ENCODE assay signal across 1 cellular context in the genomic region with DNA sequence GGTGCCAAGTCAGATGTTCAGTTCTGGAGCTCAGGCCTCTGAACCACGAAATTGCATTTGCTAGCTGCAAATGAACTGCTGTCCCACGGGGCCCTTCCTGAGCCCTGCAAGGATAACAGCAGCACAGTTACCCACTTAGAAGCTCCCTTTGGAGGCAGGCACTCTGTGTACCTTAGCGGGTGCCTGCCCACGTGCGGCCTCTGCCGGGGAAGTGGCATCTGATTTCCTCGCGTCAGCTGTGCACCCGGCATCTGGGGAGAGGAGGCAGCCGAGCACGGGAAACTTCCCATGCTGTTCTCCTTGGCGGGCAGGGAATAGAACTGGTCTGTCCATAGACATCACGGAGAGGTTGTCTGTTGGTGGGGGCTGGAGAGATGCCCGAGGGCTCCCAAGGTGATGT.
TF ChIP-seq lines count a peak whose summit lies in the region.

No MANE protein-coding gene starts in this region.

TF ChIP-seq in HepG2, 621 proteins besides CTCF, POLR2A, EP300 and RAD21 (continued from another document):
- TF ChIP-seq MED1 (CRISPR knock-in tag; IDR thresholded peaks at IDR 0.05) (no peak), ZNF432 (CRISPR knock-in tag; IDR thresholded peaks at IDR 0.05; ENCODE audit: borderline replicate concordance) (no peak), ZNF75D (CRISPR knock-in tag; IDR thresholded peaks at IDR 0.05; ENCODE audit: borderline replicate concordance) (no peak), NCOA1 (CRISPR knock-in tag; IDR thresholded peaks at IDR 0.05) (no peak)
- TF ChIP-seq, protein P1, sequence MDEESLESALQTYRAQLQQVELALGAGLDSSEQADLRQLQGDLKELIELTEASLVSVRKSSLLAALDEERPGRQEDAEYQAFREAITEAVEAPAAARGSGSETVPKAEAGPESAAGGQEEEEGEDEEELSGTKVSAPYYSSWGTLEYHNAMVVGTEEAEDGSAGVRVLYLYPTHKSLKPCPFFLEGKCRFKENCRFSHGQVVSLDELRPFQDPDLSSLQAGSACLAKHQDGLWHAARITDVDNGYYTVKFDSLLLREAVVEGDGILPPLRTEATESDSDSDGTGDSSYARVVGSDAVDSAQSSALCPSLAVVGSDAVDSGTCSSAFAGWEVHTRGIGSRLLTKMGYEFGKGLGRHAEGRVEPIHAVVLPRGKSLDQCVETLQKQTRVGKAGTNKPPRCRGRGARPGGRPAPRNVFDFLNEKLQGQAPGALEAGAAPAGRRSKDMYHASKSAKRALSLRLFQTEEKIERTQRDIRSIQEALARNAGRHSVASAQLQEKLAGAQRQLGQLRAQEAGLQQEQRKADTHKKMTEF (CRISPR knock-in tag; IDR thresholded peaks at IDR 0.05), result no peak
